14 cellular contexts compared by ENCODE assay signal in genomic region chr17:31538080-31538762, GRCh38.
A peak's percentile ranks its signal among the peaks of the same experiment; 100 is the strongest.
DNase-seq lines count a peak whose midpoint lies in the region; ATAC-seq and TF ChIP-seq lines count a peak whose summit lies in the region.
"Had no signal": no experiment of that assay in that cellular context is flagged by ENCODE, and none has a peak within 500 bp of the region (broad histone marks: within the 10 kb centered on the region; RNA-seq: fewer than 3 reads in every experiment).

No MANE protein-coding gene starts in this region.

- no peaks in the 10 kb centered on the region for H3K9me3 Mint-ChIP-seq in stimulated activated naive CD8-positive, alpha-beta T cell treated with anti-CD3 and anti-CD28 coated beads, Interleukin-15, amount 100 ng/mL, for 72 hours
- no peaks in the 10 kb centered on the region for H3K9me3 Mint-ChIP-seq in naive thymus-derived CD4-positive, alpha-beta T cell
- H3K9me3 Mint-ChIP-seq: activated T-cell treated with anti-CD3 and anti-CD28 coated beads, Interleukin-2, amount 50 U/mL, for 72 hours had no signal

- no peaks in the 10 kb centered on the region for H3K36me3 ChIP-seq in naive thymus-derived CD4-positive, alpha-beta T cell (ENCODE audit: control insufficient read depth in 2 of 3, insufficient read depth in 3 of 3, low read length in 3 of 3)
- H3K36me3 ChIP-seq: HAP-1, MG63 had no signal

- H3K36me3 Mint-ChIP-seq in naive thymus-derived CD4-positive, alpha-beta T cell = peaks cover 0 to 6% (median 0%) of the 10 kb centered on the region in 5 donors

- H3K4me1 ChIP-seq in naive thymus-derived CD4-positive, alpha-beta T cell (ENCODE audit: control insufficient read depth in 2 of 2, insufficient read depth in 2 of 2, low read length in 2 of 2) = peaks cover 0 to 6% of the 10 kb centered on the region in 2 donors

- no peaks in the 10 kb centered on the region for H3K9me3 ChIP-seq in naive thymus-derived CD4-positive, alpha-beta T cell (ENCODE audit: control insufficient read depth in 2 of 3, low read length in 3 of 3)
- H3K9me3 ChIP-seq: HAP-1, MG63 had no signal

- in situ Hi-C loops in GM13976 (cut with MboI; ENCODE audit: low sequenced_read_pairs, unreplicated experiment) = no loop called here

- H3K4me3 Mint-ChIP-seq in stimulated activated naive CD8-positive, alpha-beta T cell treated with anti-CD3 and anti-CD28 coated beads, Interleukin-15, amount 100 ng/mL, for 72 hours = no peak overlapping the region
- no peak overlapping the region for H3K4me3 Mint-ChIP-seq in naive thymus-derived CD4-positive, alpha-beta T cell
- H3K4me3 Mint-ChIP-seq: activated T-cell treated with anti-CD3 and anti-CD28 coated beads, Interleukin-2, amount 50 U/mL, for 72 hours had no signal

- H3K27ac Mint-ChIP-seq in stimulated activated naive CD8-positive, alpha-beta T cell treated with anti-CD3 and anti-CD28 coated beads, Interleukin-15, amount 100 ng/mL, for 72 hours = no peak overlapping the region
- peak overlapping the region in 1 of 9 donors; percentile 14 for H3K27ac Mint-ChIP-seq in naive thymus-derived CD4-positive, alpha-beta T cell
- H3K27ac Mint-ChIP-seq: activated T-cell treated with anti-CD3 and anti-CD28 coated beads, Interleukin-2, amount 50 U/mL, for 72 hours had no signal

- POLR2A ChIA-PET in naive thymus-derived CD4-positive, alpha-beta T cell (lab: Charles Lee) = no interaction called here

- no peak for TF ChIP-seq CTCF in GM13976 (IDR thresholded peaks at IDR 0.05; ENCODE audit: borderline replicate concordance, control extremely low read depth, extremely low read depth, insufficient read depth, missing control alignments)

- H3K4me3 ChIP-seq in naive thymus-derived CD4-positive, alpha-beta T cell (ENCODE audit: low read length) = no peak overlapping the region
- H3K4me3 ChIP-seq: HAP-1, MG63 had no signal

- H3K27me3 ChIP-seq in naive thymus-derived CD4-positive, alpha-beta T cell (ENCODE audit: control insufficient read depth in 2 of 2, insufficient read depth in 2 of 2, low read length in 2 of 2) = no peaks in the 10 kb centered on the region
- H3K27me3 ChIP-seq: MG63 had no signal

- DNase-seq in GM13976 (ENCODE audit: low spot score) (peak; percentile 69), left colon (no peak), NCI-H146 (lab: John Stamatoyannopoulos, UW) (no peak), hepatic stellate cell (ENCODE audit: low spot score) (no peak)
- no peak for DNase-seq in stimulated activated naive CD8-positive, alpha-beta T cell treated with anti-CD3 and anti-CD28 coated beads, Interleukin-15, amount 100 ng/mL, for 72 hours
- DNase-seq in naive thymus-derived CD4-positive, alpha-beta T cell = no peak
- DNase-seq: activated T-cell treated with anti-CD3 and anti-CD28 coated beads, Interleukin-2, amount 50 U/mL, for 72 hours; cortex of kidney; DND-41 had no signal

- intact Hi-C loops in left colon (cut with DNase I, micrococcal nuclease) = no loop called here
- intact Hi-C loops in naive thymus-derived CD4-positive, alpha-beta T cell (cut with micrococcal nuclease) = no loop called here

- H3K27ac ChIP-seq in naive thymus-derived CD4-positive, alpha-beta T cell (ENCODE audit: low read depth, low read length) = no peak overlapping the region

- H3K27me3 Mint-ChIP-seq in stimulated activated naive CD8-positive, alpha-beta T cell treated with anti-CD3 and anti-CD28 coated beads, Interleukin-15, amount 100 ng/mL, for 72 hours = no peaks in the 10 kb centered on the region
- H3K27me3 Mint-ChIP-seq in naive thymus-derived CD4-positive, alpha-beta T cell = no peaks in the 10 kb centered on the region

- H3K4me1 Mint-ChIP-seq in stimulated activated naive CD8-positive, alpha-beta T cell treated with anti-CD3 and anti-CD28 coated beads, Interleukin-15, amount 100 ng/mL, for 72 hours = peaks cover 32% of the 10 kb centered on the region
- H3K4me1 Mint-ChIP-seq in naive thymus-derived CD4-positive, alpha-beta T cell = peaks cover 7 to 29% (median 16%) of the 10 kb centered on the region in 7 donors

- peak; percentile 58 for ATAC-seq in GM21529 (IDR thresholded peaks at IDR 0.05; ENCODE audit: unreplicated experiment)
- ATAC-seq in HG03521 (IDR thresholded peaks at IDR 0.05; ENCODE audit: unreplicated experiment) = peak; percentile 43
- peak; percentile 19 for ATAC-seq in left colon
- no peak for ATAC-seq in stimulated activated naive CD8-positive, alpha-beta T cell treated with anti-CD3 and anti-CD28 coated beads, Interleukin-15, amount 100 ng/mL, for 72 hours
- no peak for ATAC-seq in naive thymus-derived CD4-positive, alpha-beta T cell
- ATAC-seq: activated T-cell treated with anti-CD3 and anti-CD28 coated beads, Interleukin-2, amount 50 U/mL, for 72 hours; SK-N-SH treated with all-trans-retinoic acid at 6 μM for 48 hours had no signal

- CTCF ChIA-PET in naive thymus-derived CD4-positive, alpha-beta T cell (lab: Charles Lee) = interaction anchor here (0.5 to 0.8 kb wide), 2 partner anchors 20 to 29 kb away, joined by 3 read pairs; no protein-coding TSS in a partner anchor

Comparison
In these comparisons a context has a peak if more than half of its experiments do, and no peak if none do; other contexts are left out.
1. ATAC-seq: peak in GM21529 (single experiment), HG03521 (single experiment) and left colon (single experiment); none in stimulated activated naive CD8-positive, alpha-beta T cell treated with anti-CD3 and anti-CD28 coated beads, Interleukin-15, amount 100 ng/mL, for 72 hours (single experiment) and naive thymus-derived CD4-positive, alpha-beta T cell (single experiment).